In the genomic region with DNA sequence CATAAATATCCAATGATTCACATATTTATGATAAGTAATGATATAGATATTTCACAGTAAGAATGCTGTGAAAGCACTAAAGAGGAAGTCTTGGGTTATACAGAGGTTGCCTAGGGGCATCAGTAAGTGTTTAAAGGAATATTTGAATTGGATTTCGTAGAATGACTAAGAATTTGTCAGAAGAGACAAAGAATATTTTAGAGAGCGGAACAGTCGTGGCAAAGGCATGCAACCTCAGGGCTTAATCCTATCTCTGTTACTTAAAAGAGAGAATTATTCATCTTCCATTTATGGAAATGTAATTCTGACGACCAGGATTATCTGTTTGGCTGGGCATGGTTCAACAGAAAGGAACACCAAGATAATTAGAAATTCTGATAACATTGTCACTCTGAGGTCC, we compare ENCODE assay signal across 16 cellular contexts.
A peak's percentile ranks its signal among the peaks of the same experiment; 100 is the strongest.
DNase-seq lines count a peak whose midpoint lies in the region; ATAC-seq, FAIRE-seq and TF ChIP-seq lines count a peak whose summit lies in the region.
"Had no signal": no experiment of that assay in that cellular context is flagged by ENCODE, and none has a peak within 500 bp of the region (broad histone marks: within the 10 kb centered on the region; RNA-seq: fewer than 3 reads in every experiment).

No MANE protein-coding gene starts in this region.

- peak overlapping the region; percentile 11 for H3K27ac ChIP-seq in endothelial cell of umbilical vein (ENCODE audit: insufficient read depth, low read depth, low read length)
- no peak overlapping the region for H3K27ac ChIP-seq in left ventricle myocardium inferior (replicated peaks)
- H3K27ac ChIP-seq: left lung, tibial artery had no signal

- DNase-seq in H54 (ENCODE audit: insufficient read length, low spot score) (no peak), RPMI7951 (ENCODE audit: low read depth) (peak; percentile 90), endothelial cell of umbilical vein (ENCODE audit: low read depth, low spot score) (peak; percentile 65), renal cortical epithelial cell (ENCODE audit: low read depth) (peak; percentile 74), left ventricle myocardium inferior (no peak), mesenteric fat pad (ENCODE audit: low spot score) (no peak)
- DNase-seq: activated CD8-positive, alpha-beta T cell treated with anti-CD3 and anti-CD28 coated beads for 36 hours; activated naive CD4-positive, alpha-beta T cell treated with anti-CD3 and anti-CD28 coated beads for 36 hours; DMS 273 treated with DMSO at 0.1 percent for 48 hours; H7; left lung; NCI-H1694; T-cell; tibial artery had no signal

- BruUV-seq in endothelial cell of umbilical vein (replicated peaks; lab: Mats Ljungman, UMichigan), result no TSS peak

- dilution Hi-C loops in endothelial cell of umbilical vein (cut with MboI; ENCODE audit: extremely low pct_ligation_motif_present, low sequenced_read_pairs), result no loop called here

- no peaks in the 10 kb centered on the region for H3K9me1 ChIP-seq in endothelial cell of umbilical vein (replicated peaks; ENCODE audit: control insufficient read depth, extremely low read depth, insufficient read depth, low read length)

- peak; percentile 80 for FAIRE-seq in H54 (lab: Jason Lieb, UNC)
- FAIRE-seq in endothelial cell of umbilical vein (lab: Jason Lieb, UNC), result no peak
- FAIRE-seq: colon had no signal

- ATAC-seq in GM21737 (IDR thresholded peaks at IDR 0.05; ENCODE audit: unreplicated experiment), result no peak
- ATAC-seq: activated CD8-positive, alpha-beta T cell treated with anti-CD3 and anti-CD28 coated beads for 36 hours; left lung; T-cell had no signal

- no peak overlapping the region for H3K9ac ChIP-seq in endothelial cell of umbilical vein (replicated peaks; ENCODE audit: extremely low read depth, insufficient read depth, low read length)

- no peak for TF ChIP-seq POLR2A in H54 (IDR thresholded peaks at IDR 0.05; ENCODE audit: low read depth, low read length)
- no peak for TF ChIP-seq POLR2A in endothelial cell of umbilical vein (IDR thresholded peaks at IDR 0.05; ENCODE audit: low read depth, low read length)

- H3K4me3 ChIP-seq in endothelial cell of umbilical vein (replicated peaks in 1 of 3; ENCODE audit: insufficient read depth in 1 of 3, low read depth in 1 of 3, low read length in 3 of 3) (no peak overlapping the region), left ventricle myocardium inferior (no peak overlapping the region)
- H3K4me3 ChIP-seq: left lung, tibial artery had no signal

- H2AFZ ChIP-seq in endothelial cell of umbilical vein (ENCODE audit: low read depth, low read length), result peak overlapping the region; percentile 3

- H3K36me3 ChIP-seq in endothelial cell of umbilical vein (ENCODE audit: control insufficient read depth in 2 of 2, extremely low read depth in 1 of 2, insufficient read depth in 2 of 2, low read length in 2 of 2), result no peaks in the 10 kb centered on the region
- H3K36me3 ChIP-seq in left ventricle myocardium inferior, result no peaks in the 10 kb centered on the region
- H3K36me3 ChIP-seq: left lung, tibial artery had no signal

- POLR2A ChIA-PET in endothelial cell of umbilical vein (lab: Charles Lee), result no interaction called here

- TF ChIP-seq CTCF in endothelial cell of umbilical vein (IDR thresholded peaks at IDR 0.05; ENCODE audit: extremely low read depth in 1 of 2, insufficient read depth in 1 of 2, low read depth in 1 of 2, low read length in 2 of 2) (no peak), left ventricle myocardium inferior (IDR thresholded peaks at IDR 0.05; ENCODE audit: borderline replicate concordance) (no peak)

- CTCF ChIA-PET in endothelial cell of umbilical vein (lab: Charles Lee), result no interaction called here

- H4K20me1 ChIP-seq in endothelial cell of umbilical vein (replicated peaks; ENCODE audit: control insufficient read depth, extremely low read depth, insufficient read depth, low read length), result no peaks in the 10 kb centered on the region

- H3K79me2 ChIP-seq in endothelial cell of umbilical vein (ENCODE audit: control insufficient read depth, insufficient read depth, low read length), result no peaks in the 10 kb centered on the region

- H3K4me1 ChIP-seq in endothelial cell of umbilical vein (ENCODE audit: control insufficient read depth, extremely low read depth, insufficient read depth, low read length) (peaks cover 37% of the 10 kb centered on the region), left ventricle myocardium inferior (no peaks in the 10 kb centered on the region)
- H3K4me1 ChIP-seq: tibial artery had no signal

- peak overlapping the region; percentile 22 for H3K4me2 ChIP-seq in endothelial cell of umbilical vein (ENCODE audit: insufficient read depth, low read length)

- no peaks in the 10 kb centered on the region for H3K9me3 ChIP-seq in endothelial cell of umbilical vein (replicated peaks; ENCODE audit: control insufficient read depth, insufficient read depth, low read length)
- H3K9me3 ChIP-seq in left ventricle myocardium inferior (replicated peaks), result no peaks in the 10 kb centered on the region
- H3K9me3 ChIP-seq: left lung had no signal

- H3K27me3 ChIP-seq in endothelial cell of umbilical vein (ENCODE audit: control insufficient read depth in 2 of 2, insufficient read depth in 2 of 2, low read length in 2 of 2) (no peaks in the 10 kb centered on the region), left ventricle myocardium inferior (ENCODE audit: low read depth) (no peaks in the 10 kb centered on the region)
- H3K27me3 ChIP-seq: left lung, tibial artery had no signal

- intact Hi-C loops in endothelial cell of umbilical vein (cut with micrococcal nuclease) (loop anchor here (5.0 to 10.0 kb wide), 3 partner anchors 581 to 918 kb away; no protein-coding TSS in a partner anchor), left ventricle myocardium inferior (cut with micrococcal nuclease) (no loop called here)

TF ChIP-seq in endothelial cell of umbilical vein, 7 proteins besides CTCF, POLR2A, EP300 and RAD21:
- no peak for TF ChIP-seq MYC (IDR thresholded peaks at IDR 0.05; ENCODE audit: low read depth, low read length)
- peak; percentile 75 for TF ChIP-seq GATA2 (IDR thresholded peaks at IDR 0.05; ENCODE audit: insufficient read depth, insufficient read length, low read depth, low read length)
- TF ChIP-seq FOS (IDR thresholded peaks at IDR 0.05; ENCODE audit: borderline replicate concordance, insufficient read depth, low read length), result peak; percentile 66
- no peak for TF ChIP-seq POLR2AphosphoS5 (IDR thresholded peaks at IDR 0.05; ENCODE audit: insufficient read depth, low read depth, low read length)
- no peak for TF ChIP-seq MAX (IDR thresholded peaks at IDR 0.05; ENCODE audit: insufficient read depth, insufficient read length)
- TF ChIP-seq EZH2 (IDR thresholded peaks at IDR 0.05; ENCODE audit: borderline replicate concordance, low read depth, low read length, severe bottlenecking), result no peak
- TF ChIP-seq JUN (IDR thresholded peaks at IDR 0.05; ENCODE audit: borderline replicate concordance, insufficient read depth, insufficient read length, low read depth), result peak; percentile 16

Comparison
In these comparisons a context has a peak if more than half of its experiments do, and no peak if none do; other contexts are left out.
1. DNase-seq: peak in RPMI7951 (single experiment), endothelial cell of umbilical vein (single experiment) and renal cortical epithelial cell (single experiment); none in H54 (single experiment), left ventricle myocardium inferior (single experiment) and mesenteric fat pad (single experiment).